Comparison of ENCODE assay signal across 36 cellular contexts in genomic region chr16:82340531-82340930, GRCh38.
"Had no signal": no experiment of that assay in that cellular context is flagged by ENCODE, and none has a peak within 500 bp of the region (broad histone marks: within the 10 kb centered on the region; RNA-seq: fewer than 3 reads in every experiment).

No MANE protein-coding gene starts in this region.

- H2AFZ ChIP-seq: hepatocyte, neural progenitor cell, parathyroid adenoma had no signal

- H3K4me3 Mint-ChIP-seq: activated naive CD4-positive, alpha-beta T cell treated with anti-CD3 and anti-CD28 coated beads for 36 hours; activated naive CD8-positive, alpha-beta T cell treated with anti-CD3 and anti-CD28 coated beads, Interleukin-2, amount 10 ng/mL, durations not matched to agents 7 days and 5 days; activated T-helper 1 cell treated with anti-CD3 and anti-CD28 coated beads, Interleukin-12 subunit alpha, Interleukin-12 subunit beta, Interleukin-2, Interleukin-4 antibody, amounts not matched to agents 30 ng/mL and 10 ng/mL and 1 ng/mL, durations not matched to agents 14 hours and 24 hours and 36 hours; brain; natural killer cell; neural progenitor cell; stimulated activated effector memory CD8-positive, alpha-beta T cell treated with anti-CD3 and anti-CD28 coated beads, Interleukin-12 subunit alpha, Interleukin-12 subunit beta, amount 100 ng/mL, for 72 hours; stimulated activated naive CD8-positive, alpha-beta T cell treated with anti-CD3 and anti-CD28 coated beads, Interleukin-15, Interleukin-2, amounts not matched to agents 100 ng/mL and 50 ng/mL, for 24 hours had no signal

- H3K79me2 ChIP-seq: hepatocyte, parathyroid adenoma had no signal

- DNase-seq: activated CD4-positive, alpha-beta T cell treated with anti-CD3 and anti-CD28 coated beads for 4 hours; activated CD4-positive, alpha-beta T cell treated with anti-CD3 and anti-CD28 coated beads, Interleukin-2, amount 50 U/mL, for 4 hours; activated CD8-positive, alpha-beta memory T cell treated with anti-CD3 and anti-CD28 coated beads, Interleukin-2, amount 50 U/mL, for 4 hours; activated effector memory CD4-positive, alpha-beta T cell treated with anti-CD3 and anti-CD28 coated beads, Interleukin-2, amount 50 U/mL, for 16 hours; activated naive CD4-positive, alpha-beta T cell treated with anti-CD3 and anti-CD28 coated beads for 36 hours; activated naive CD8-positive, alpha-beta T cell treated with anti-CD3 and anti-CD28 coated beads, Interleukin-2, amount 10 ng/mL, durations not matched to agents 7 days and 5 days; activated T-cell treated with anti-CD3 and anti-CD28 coated beads, Interleukin-2, amount 50 U/mL, for 1 hour; cerebellar nuclear complex; cortex of kidney; foreskin melanocyte; glutamatergic neuron; kidney; left colon; mammary epithelial cell; natural killer cell; occipital lobe; retina; stimulated activated CD4-positive, alpha-beta T cell treated with anti-CD3 and anti-CD28 coated beads, Interleukin-12 subunit alpha, Interleukin-12 subunit beta, amount 100 ng/mL, for 4 hours; stimulated activated CD4-positive, alpha-beta T cell treated with anti-CD3 and anti-CD28 coated beads, Interleukin-4, amount 100 ng/mL, for 24 hours; T-helper 2 cell; thyroid gland; upper lobe of left lung had no signal

- H3K27ac Mint-ChIP-seq: activated naive CD4-positive, alpha-beta T cell treated with anti-CD3 and anti-CD28 coated beads for 36 hours; activated naive CD8-positive, alpha-beta T cell treated with anti-CD3 and anti-CD28 coated beads, Interleukin-2, amount 10 ng/mL, durations not matched to agents 7 days and 5 days; activated T-helper 1 cell treated with anti-CD3 and anti-CD28 coated beads, Interleukin-12 subunit alpha, Interleukin-12 subunit beta, Interleukin-2, Interleukin-4 antibody, amounts not matched to agents 30 ng/mL and 10 ng/mL and 1 ng/mL, durations not matched to agents 14 hours and 24 hours and 36 hours; brain; natural killer cell; neural progenitor cell; stimulated activated effector memory CD8-positive, alpha-beta T cell treated with anti-CD3 and anti-CD28 coated beads, Interleukin-12 subunit alpha, Interleukin-12 subunit beta, amount 100 ng/mL, for 72 hours; stimulated activated naive CD8-positive, alpha-beta T cell treated with anti-CD3 and anti-CD28 coated beads, Interleukin-15, Interleukin-2, amounts not matched to agents 100 ng/mL and 50 ng/mL, for 24 hours had no signal

- H3K4me1 Mint-ChIP-seq: activated naive CD8-positive, alpha-beta T cell treated with anti-CD3 and anti-CD28 coated beads, Interleukin-2, amount 10 ng/mL, durations not matched to agents 7 days and 5 days; natural killer cell; stimulated activated effector memory CD8-positive, alpha-beta T cell treated with anti-CD3 and anti-CD28 coated beads, Interleukin-12 subunit alpha, Interleukin-12 subunit beta, amount 100 ng/mL, for 72 hours had no signal

- H3K36me3 ChIP-seq: ascending aorta, cardiac muscle cell, esophagus muscularis mucosa, neural progenitor cell, thyroid gland, upper lobe of left lung, vagina had no signal

- H3K4me2 ChIP-seq: hepatocyte, neural progenitor cell had no signal

- H3K27ac ChIP-seq: ascending aorta, cardiac muscle cell, esophagus muscularis mucosa, hepatocyte, neural progenitor cell, parathyroid adenoma, skin epidermis, thyroid gland, upper lobe of left lung, vagina, VCaP had no signal

- ATAC-seq: left colon; natural killer cell; sciatic nerve; stimulated activated effector memory CD8-positive, alpha-beta T cell treated with anti-CD3 and anti-CD28 coated beads, Interleukin-12 subunit alpha, Interleukin-12 subunit beta, amount 100 ng/mL, for 72 hours had no signal

- H3K9me3 ChIP-seq: ascending aorta, thyroid gland, vagina had no signal

- H3K4me1 ChIP-seq: ascending aorta, esophagus muscularis mucosa, neural progenitor cell, parathyroid adenoma, thyroid gland, upper lobe of left lung, vagina had no signal

- H3K9me3 Mint-ChIP-seq: activated naive CD4-positive, alpha-beta T cell treated with anti-CD3 and anti-CD28 coated beads for 36 hours; activated T-helper 1 cell treated with anti-CD3 and anti-CD28 coated beads, Interleukin-12 subunit alpha, Interleukin-12 subunit beta, Interleukin-2, Interleukin-4 antibody, amounts not matched to agents 30 ng/mL and 10 ng/mL and 1 ng/mL, durations not matched to agents 14 hours and 24 hours and 36 hours; natural killer cell; stimulated activated effector memory CD8-positive, alpha-beta T cell treated with anti-CD3 and anti-CD28 coated beads, Interleukin-12 subunit alpha, Interleukin-12 subunit beta, amount 100 ng/mL, for 72 hours; stimulated activated naive CD8-positive, alpha-beta T cell treated with anti-CD3 and anti-CD28 coated beads, Interleukin-15, Interleukin-2, amounts not matched to agents 100 ng/mL and 50 ng/mL, for 24 hours had no signal

- H3K36me3 Mint-ChIP-seq: activated naive CD8-positive, alpha-beta T cell treated with anti-CD3 and anti-CD28 coated beads, Interleukin-2, amount 10 ng/mL, durations not matched to agents 7 days and 5 days; brain; natural killer cell; neural progenitor cell; stimulated activated effector memory CD8-positive, alpha-beta T cell treated with anti-CD3 and anti-CD28 coated beads, Interleukin-12 subunit alpha, Interleukin-12 subunit beta, amount 100 ng/mL, for 72 hours had no signal

- H3K27me3 ChIP-seq: ascending aorta, cardiac muscle cell, neural progenitor cell, thyroid gland, upper lobe of left lung, vagina had no signal

- H3K27me3 Mint-ChIP-seq: activated naive CD8-positive, alpha-beta T cell treated with anti-CD3 and anti-CD28 coated beads, Interleukin-2, amount 10 ng/mL, durations not matched to agents 7 days and 5 days had no signal

- H3K4me3 ChIP-seq: ascending aorta, cardiac muscle cell, esophagus muscularis mucosa, hepatocyte, neural progenitor cell, skin epidermis, thyroid gland, upper lobe of left lung, vagina had no signal
